In genomic region chr1:98732985-98733781, GRCh38 we compare ENCODE assay signal across 16 cellular contexts.
DNase-seq lines count a peak whose midpoint lies in the region; ATAC-seq and TF ChIP-seq lines count a peak whose summit lies in the region.
"Had no signal": no experiment of that assay in that cellular context is flagged by ENCODE, and none has a peak within 500 bp of the region (broad histone marks: within the 10 kb centered on the region; RNA-seq: fewer than 3 reads in every experiment).

No MANE protein-coding gene starts in this region.

- 15 to 34% methylated on average over 9 of the region's 9 CpGs for WGBS in body of pancreas, 2 donors

- TF ChIP-seq CTCF in body of pancreas (IDR thresholded peaks at IDR 0.05) (no peak), nephron (IDR thresholded peaks at IDR 0.05; ENCODE audit: unreplicated experiment in 3 of 3) (no peak)

- intact Hi-C loops in body of pancreas (cut with DNase I), result no loop called here

- ATAC-seq in GM18508 (IDR thresholded peaks at IDR 0.05; ENCODE audit: insufficient read depth, unreplicated experiment) (peak; percentile 55), GM21619 (IDR thresholded peaks at IDR 0.05; ENCODE audit: unreplicated experiment) (peak; percentile 55), body of pancreas (peak; percentile 82)
- ATAC-seq: activated CD8-positive, alpha-beta T cell treated with anti-CD3 and anti-CD28 coated beads, Interleukin-2, amount 10 ng/mL, durations not matched to agents 7 days and 5 days; gastrocnemius medialis had no signal

- no peak for TF ChIP-seq POLR2A in body of pancreas (IDR thresholded peaks at IDR 0.05)

- H3K27me3 ChIP-seq in body of pancreas, result no peaks in the 10 kb centered on the region
- H3K27me3 ChIP-seq: gastrocnemius medialis had no signal

- no peaks in the 10 kb centered on the region for H3K36me3 ChIP-seq in body of pancreas (replicated peaks in 1 of 2; ENCODE audit: insufficient read depth in 1 of 2, low read depth in 2 of 2)
- H3K36me3 ChIP-seq: gastrocnemius medialis had no signal

- H3K9me3 Mint-ChIP-seq in nephron, result peaks cover 3% of the 10 kb centered on the region

- no peak overlapping the region for H3K4me3 ChIP-seq in body of pancreas
- H3K4me3 ChIP-seq: gastrocnemius medialis had no signal

- H3K36me3 Mint-ChIP-seq in nephron (ENCODE audit: low read depth), result peaks cover 10% of the 10 kb centered on the region

- H3K9me3 ChIP-seq in body of pancreas, result no peaks in the 10 kb centered on the region
- H3K9me3 ChIP-seq: gastrocnemius medialis had no signal

- H3K4me1 ChIP-seq in body of pancreas, result peaks cover 17% of the 10 kb centered on the region
- H3K4me1 ChIP-seq: gastrocnemius medialis had no signal

- H3K27ac Mint-ChIP-seq in nephron, result peak overlapping the region; percentile 98 to 99 (median 99)
- H3K27ac Mint-ChIP-seq: activated CD8-positive, alpha-beta T cell treated with anti-CD3 and anti-CD28 coated beads, Interleukin-2, amount 10 ng/mL, durations not matched to agents 7 days and 5 days had no signal

- H3K4me3 Mint-ChIP-seq in nephron, result peak overlapping the region in 2 of 3 experiments; percentile 31 to 47
- H3K4me3 Mint-ChIP-seq: activated CD8-positive, alpha-beta T cell treated with anti-CD3 and anti-CD28 coated beads, Interleukin-2, amount 10 ng/mL, durations not matched to agents 7 days and 5 days had no signal

- no peak overlapping the region for H3K27ac ChIP-seq in body of pancreas
- H3K27ac ChIP-seq: gastrocnemius medialis, HL-60 had no signal

- peaks cover 4% of the 10 kb centered on the region for H3K4me1 Mint-ChIP-seq in nephron

- H3K27me3 Mint-ChIP-seq in nephron (ENCODE audit: low read depth), result no peaks in the 10 kb centered on the region

- DNase-seq in body of pancreas (peak in 1 of 4 donors; percentile 2), CD1c-positive myeloid dendritic cell (ENCODE audit: extremely low spot score) (no peak), SK-N-DZ (ENCODE audit: low spot score) (no peak), DMS153 (lab: John Stamatoyannopoulos, UW) (no peak)
- no peak for DNase-seq in activated naive CD4-positive, alpha-beta T cell (lab: John Stamatoyannopoulos, UW)
- DNase-seq: activated CD8-positive, alpha-beta T cell treated with anti-CD3 and anti-CD28 coated beads, Interleukin-2, amount 10 ng/mL, durations not matched to agents 7 days and 5 days; activated effector memory CD4-positive, alpha-beta T cell treated with anti-CD3 and anti-CD28 coated beads, Interleukin-2, amount 50 U/mL, for 16 hours; effector CD8-positive, alpha-beta T cell; gastrocnemius medialis; GDM1; NCI-H1930; stimulated activated CD4-positive, alpha-beta T cell treated with anti-CD3 and anti-CD28 coated beads, Interleukin-2, amount 100 ng/mL, for 24 hours had no signal
